In the genomic region with DNA sequence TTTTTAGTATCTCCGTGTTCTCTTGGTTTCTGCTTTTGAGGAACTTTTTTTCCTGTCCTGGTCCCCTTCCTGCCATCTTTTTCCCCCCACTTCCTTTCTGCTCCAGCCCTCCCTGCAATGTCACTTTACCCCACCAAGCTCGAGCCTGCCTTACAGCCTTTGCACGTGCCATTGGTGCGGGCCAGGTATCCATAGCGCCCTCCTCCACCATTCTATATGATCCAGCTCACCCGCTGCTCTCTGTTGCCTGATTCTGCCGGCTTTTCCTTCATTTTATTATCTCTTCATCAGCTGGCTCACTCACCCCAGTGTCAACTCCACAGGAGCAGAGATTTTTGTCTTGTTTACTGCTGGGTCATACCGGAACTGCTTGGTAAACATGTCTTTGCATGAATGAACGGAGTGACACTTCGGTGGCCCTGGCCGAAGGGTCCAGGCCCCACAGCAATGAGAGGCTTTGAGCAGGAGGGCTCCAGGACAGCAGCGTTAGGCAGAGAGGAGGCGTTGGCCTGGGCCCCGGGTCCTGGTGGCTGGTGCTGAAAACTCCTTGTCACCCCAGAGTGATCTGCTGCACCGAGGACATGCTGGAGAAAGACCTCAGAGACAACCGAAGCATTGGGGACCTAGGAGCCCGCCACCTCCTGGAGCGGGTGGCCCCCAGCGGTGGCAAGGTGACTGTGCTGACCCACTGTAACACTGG, we compare ENCODE assay signal across 9 cellular contexts. TPM values are rescaled to one million over a fixed set of nuclear protein-coding genes. Genes with fewer than 3 reads are reported as not detected.
DNase-seq lines count a peak whose midpoint lies in the region; ATAC-seq, FAIRE-seq and TF ChIP-seq lines count a peak whose summit lies in the region.
"Had no signal": no experiment of that assay in that cellular context is flagged by ENCODE, and none has a peak within 500 bp of the region (broad histone marks: within the 10 kb centered on the region; RNA-seq: fewer than 3 reads in every experiment).

No MANE protein-coding gene starts in this region.

- H3K27ac ChIP-seq in keratinocyte (ENCODE audit: control insufficient read depth, insufficient read depth, low read length) (peak overlapping the region; percentile 36), thymus (ENCODE audit: low read depth) (peak overlapping the region; percentile 37)

- H4K20me1 ChIP-seq in keratinocyte (ENCODE audit: control insufficient read depth, extremely low read depth, insufficient read depth, low read length), result no peaks in the 10 kb centered on the region

- peaks cover 5 to 8% of the 10 kb centered on the region in 2 experiments for H3K36me3 ChIP-seq in keratinocyte (ENCODE audit: control insufficient read depth in 2 of 2, extremely low read depth in 1 of 2, insufficient read depth in 2 of 2, low read length in 2 of 2)
- peaks cover 28% of the 10 kb centered on the region for H3K36me3 ChIP-seq in thymus (ENCODE audit: control insufficient read depth, insufficient read depth)

- H3K4me3 Mint-ChIP-seq in activated CD8-positive, alpha-beta memory T cell treated with anti-CD3 and anti-CD28 coated beads, Interleukin-2, amount 10 ng/mL, durations not matched to agents 7 days and 5 days, result peak overlapping the region; percentile 76

- dilution Hi-C loops in keratinocyte (cut with MboI; ENCODE audit: extremely low pct_ligation_motif_present, low sequenced_read_pairs), result no loop called here

- H3K27me3 ChIP-seq in keratinocyte (ENCODE audit: control insufficient read depth, extremely low read depth, insufficient read depth, low read length) (no peaks in the 10 kb centered on the region), thymus (ENCODE audit: control insufficient read depth, insufficient read depth) (no peaks in the 10 kb centered on the region)

- no peaks in the 10 kb centered on the region for H3K27me3 Mint-ChIP-seq in activated CD8-positive, alpha-beta memory T cell treated with anti-CD3 and anti-CD28 coated beads, Interleukin-2, amount 10 ng/mL, durations not matched to agents 7 days and 5 days

- H3K27ac Mint-ChIP-seq in activated CD8-positive, alpha-beta memory T cell treated with anti-CD3 and anti-CD28 coated beads, Interleukin-2, amount 10 ng/mL, durations not matched to agents 7 days and 5 days, result peak overlapping the region; percentile 69
- H3K27ac Mint-ChIP-seq in activated naive CD4-positive, alpha-beta T cell treated with anti-CD3 and anti-CD28 coated beads, Interleukin-2, amount 50 U/mL, for 72 hours, result peak overlapping the region; percentile 29 to 86

- peak overlapping the region; percentile 74 for H3K9ac ChIP-seq in keratinocyte (ENCODE audit: control insufficient read depth, extremely low read depth, insufficient read depth, low read length)

- peaks cover 4% of the 10 kb centered on the region for H3K4me1 ChIP-seq in keratinocyte (ENCODE audit: control insufficient read depth, extremely low read depth, insufficient read depth, low read length)
- peaks cover 9% of the 10 kb centered on the region for H3K4me1 ChIP-seq in thymus (ENCODE audit: control insufficient read depth, insufficient read depth, low read length)

- peak overlapping the region; percentile 26 for H2AFZ ChIP-seq in keratinocyte (ENCODE audit: control insufficient read depth, low read length)

- FAIRE-seq in keratinocyte (lab: Jason Lieb, UNC), result no peak

- H3K9me1 ChIP-seq in keratinocyte (ENCODE audit: control insufficient read depth, extremely low read depth, insufficient read depth, low read length), result no peaks in the 10 kb centered on the region

- peaks cover 26% of the 10 kb centered on the region for H3K79me2 ChIP-seq in keratinocyte (ENCODE audit: control insufficient read depth, insufficient read depth, low read length)

- DNase-seq in activated CD8-positive, alpha-beta memory T cell treated with anti-CD3 and anti-CD28 coated beads, Interleukin-2, amount 10 ng/mL, durations not matched to agents 7 days and 5 days, result no peak
- DNase-seq in activated CD8-positive, alpha-beta memory T cell treated with anti-CD3 and anti-CD28 coated beads for 24 hours, result no peak
- DNase-seq in activated naive CD4-positive, alpha-beta T cell treated with anti-CD3 and anti-CD28 coated beads, Interleukin-2, amount 50 U/mL, for 72 hours (ENCODE audit: low spot score in 2 of 2), result no peak
- DNase-seq in keratinocyte (ENCODE audit: low read depth, low spot score), result no peak
- DNase-seq in SW480 (ENCODE audit: low spot score), result no peak
- no peak for DNase-seq in activated CD4-positive, alpha-beta T cell treated with anti-CD3 and anti-CD28 coated beads for 1 hour
- DNase-seq in DMS 273 (lab: John Stamatoyannopoulos, UW; ENCODE audit: unreplicated experiment), result no peak
- DNase-seq: NCI-H1092 had no signal

- CTCF ChIA-PET in activated CD8-positive, alpha-beta memory T cell treated with anti-CD3 and anti-CD28 coated beads, Interleukin-2, amount 10 ng/mL, durations not matched to agents 7 days and 5 days (lab: Charles Lee), result interaction anchor here (0.9 to 2.6 kb wide), 6 partner anchors 9 to 372 kb away, joined by 3 to 15 read pairs (median 6); a partner anchor contains a TSS

- ATAC-seq in activated CD8-positive, alpha-beta memory T cell treated with anti-CD3 and anti-CD28 coated beads, Interleukin-2, amount 10 ng/mL, durations not matched to agents 7 days and 5 days, result no peak
- no peak for ATAC-seq in activated naive CD4-positive, alpha-beta T cell treated with anti-CD3 and anti-CD28 coated beads, Interleukin-2, amount 50 U/mL, for 72 hours

- H3K4me1 Mint-ChIP-seq in activated CD8-positive, alpha-beta memory T cell treated with anti-CD3 and anti-CD28 coated beads, Interleukin-2, amount 10 ng/mL, durations not matched to agents 7 days and 5 days, result peaks cover 24% of the 10 kb centered on the region

- H3K9me3 ChIP-seq in keratinocyte (ENCODE audit: control insufficient read depth, low read depth, low read length) (no peaks in the 10 kb centered on the region), thymus (ENCODE audit: control insufficient read depth) (no peaks in the 10 kb centered on the region)

- H3K4me3 ChIP-seq in keratinocyte (ENCODE audit: control insufficient read depth in 2 of 3, extremely low read depth in 1 of 3, insufficient read depth in 2 of 3, low read depth in 1 of 3, low read length in 3 of 3) (peak overlapping the region; percentile 61 to 79 (median 73)), thymus (ENCODE audit: low read length) (peak overlapping the region; percentile 85)

- TF ChIP-seq CTCF in keratinocyte (optimal IDR thresholded peaks at IDR 0.05 in 1 of 3, IDR thresholded peaks at IDR 0.05 in 1 of 3, conservative IDR thresholded peaks at IDR 0.05 in 1 of 3; ENCODE audit: extremely low read depth in 1 of 3, insufficient read depth in 2 of 3, low read length in 3 of 3), result peak in 1 of 3 experiments; percentile 41

- peak overlapping the region; percentile 95 for H3K4me2 ChIP-seq in keratinocyte (ENCODE audit: control insufficient read depth, extremely low read depth, insufficient read depth, low read depth, low read length)

- H3K9me3 Mint-ChIP-seq in activated CD8-positive, alpha-beta memory T cell treated with anti-CD3 and anti-CD28 coated beads, Interleukin-2, amount 10 ng/mL, durations not matched to agents 7 days and 5 days (ENCODE audit: low read depth), result no peaks in the 10 kb centered on the region
- H3K9me3 Mint-ChIP-seq in activated naive CD4-positive, alpha-beta T cell treated with anti-CD3 and anti-CD28 coated beads, Interleukin-2, amount 50 U/mL, for 72 hours, result no peaks in the 10 kb centered on the region

- peaks cover 19% of the 10 kb centered on the region for H3K36me3 Mint-ChIP-seq in activated CD8-positive, alpha-beta memory T cell treated with anti-CD3 and anti-CD28 coated beads, Interleukin-2, amount 10 ng/mL, durations not matched to agents 7 days and 5 days
- H3K36me3 Mint-ChIP-seq in activated naive CD4-positive, alpha-beta T cell treated with anti-CD3 and anti-CD28 coated beads, Interleukin-2, amount 50 U/mL, for 72 hours, result peaks cover 7 to 21% of the 10 kb centered on the region in 2 donors

- 79% methylated on average over 19 of the region's 19 CpGs for WGBS in thymus

RNA-seq across cellular contexts. Expression of a gene that starts 1.2 kb away (rescaled TPM):
- total RNA-seq in activated CD8-positive, alpha-beta memory T cell treated with anti-CD3 and anti-CD28 coated beads, Interleukin-2, amount 10 ng/mL, durations not matched to agents 7 days and 5 days, result 10 to 100 TPM; 51.7 to 59.3 TPM
- total RNA-seq in activated naive CD4-positive, alpha-beta T cell treated with anti-CD3 and anti-CD28 coated beads, Interleukin-2, amount 50 U/mL, for 72 hours, result 10 to 100 TPM; 39.5 to 46.4 TPM
- 19.2 to 32.5 TPM (median 22.8 TPM) in 3 replicates for polyA plus RNA-seq in keratinocyte
- polyA plus RNA-seq in keratinocyte (2011; ENCODE audit: low read depth), result 5.5 TPM
- 11.0 and 17.3 TPM in 2 replicates for polyA plus RNA-seq in keratinocyte (2011; cell fraction: cytosol; rRNA removed)
- polyA plus RNA-seq in keratinocyte (2011; cell fraction: nucleus; rRNA removed), result 58.8 and 76.3 TPM in 2 replicates
- 16.2 and 17.1 TPM in 2 replicates for polyA plus RNA-seq in keratinocyte (2012; ENCODE audit: low replicate concordance)
- polyA minus RNA-seq in keratinocyte, result 17.9 to 25.2 TPM (median 20.5 TPM) in 3 replicates
- polyA minus RNA-seq in keratinocyte (2011; cell fraction: cytosol; rRNA and poly(A)+ RNA removed), result 37.8 TPM
- polyA minus RNA-seq in keratinocyte (2011; cell fraction: nucleus; rRNA and poly(A)+ RNA removed), result 19.1 and 22.9 TPM in 2 replicates
- 36.3 TPM for polyA plus RNA-seq in thymus

RNA-seq across cellular contexts. Expression of a gene that starts 8.7 kb away (rescaled TPM):
- total RNA-seq in activated CD8-positive, alpha-beta memory T cell treated with anti-CD3 and anti-CD28 coated beads, Interleukin-2, amount 10 ng/mL, durations not matched to agents 7 days and 5 days, result 10 to 100 TPM; 77.7 to 94.0 TPM
- 100 to 1,000 TPM in 1 of 2 donors, 10 to 100 TPM in 1; 92.3 to 134 TPM for total RNA-seq in activated naive CD4-positive, alpha-beta T cell treated with anti-CD3 and anti-CD28 coated beads, Interleukin-2, amount 50 U/mL, for 72 hours
- 118 to 211 TPM (median 143 TPM) in 3 replicates for polyA plus RNA-seq in keratinocyte
- polyA plus RNA-seq in keratinocyte (2011; ENCODE audit: low read depth), result 76.7 TPM
- 128 and 190 TPM in 2 replicates for polyA plus RNA-seq in keratinocyte (2011; cell fraction: cytosol; rRNA removed)
- 44.4 and 51.0 TPM in 2 replicates for polyA plus RNA-seq in keratinocyte (2011; cell fraction: nucleus; rRNA removed)
- polyA plus RNA-seq in keratinocyte (2012; ENCODE audit: low replicate concordance), result 165 and 197 TPM in 2 replicates
- polyA minus RNA-seq in keratinocyte, result 40.4 to 93.4 TPM (median 80.7 TPM) in 3 replicates
- 119 TPM for polyA minus RNA-seq in keratinocyte (2011; cell fraction: cytosol; rRNA and poly(A)+ RNA removed)
- polyA minus RNA-seq in keratinocyte (2011; cell fraction: nucleus; rRNA and poly(A)+ RNA removed), result 9.8 and 13.0 TPM in 2 replicates
- polyA plus RNA-seq in thymus, result 163 TPM

RNA-seq across cellular contexts. Expression of a gene that starts 29.7 kb away (rescaled TPM):
- 1 to 10 TPM; 8.1 to 8.4 TPM for total RNA-seq in activated CD8-positive, alpha-beta memory T cell treated with anti-CD3 and anti-CD28 coated beads, Interleukin-2, amount 10 ng/mL, durations not matched to agents 7 days and 5 days
- total RNA-seq in activated naive CD4-positive, alpha-beta T cell treated with anti-CD3 and anti-CD28 coated beads, Interleukin-2, amount 50 U/mL, for 72 hours, result 1 to 10 TPM; 6.3 to 8.8 TPM
- 0.71 to 1.1 TPM (median 1.00 TPM) in 3 replicates for polyA plus RNA-seq in keratinocyte
- 6.3 TPM for polyA plus RNA-seq in keratinocyte (2011; ENCODE audit: low read depth)
- 0.68 and 1.3 TPM in 2 replicates for polyA plus RNA-seq in keratinocyte (2011; cell fraction: cytosol; rRNA removed)
- polyA plus RNA-seq in keratinocyte (2011; cell fraction: nucleus; rRNA removed), result 2.9 and 3.6 TPM in 2 replicates
- polyA plus RNA-seq in keratinocyte (2012; ENCODE audit: low replicate concordance), result 1.5 and 3.8 TPM in 2 replicates
- polyA minus RNA-seq in keratinocyte, result 2.1 to 3.7 TPM (median 3.1 TPM) in 3 replicates
- polyA minus RNA-seq in keratinocyte (2011; cell fraction: cytosol; rRNA and poly(A)+ RNA removed), result 6.3 TPM
- 5.3 and 7.0 TPM in 2 replicates for polyA minus RNA-seq in keratinocyte (2011; cell fraction: nucleus; rRNA and poly(A)+ RNA removed)
- 3.3 TPM for polyA plus RNA-seq in thymus
